In genomic region chr11:75337195-75337654, GRCh38 we compare ENCODE assay signal across 9 cellular contexts. TPM values are rescaled to one million over a fixed set of nuclear protein-coding genes. Genes with fewer than 3 reads are reported as not detected.
DNase-seq lines count a peak whose midpoint lies in the region; ATAC-seq, FAIRE-seq and TF ChIP-seq lines count a peak whose summit lies in the region.
"Had no signal": no experiment of that assay in that cellular context is flagged by ENCODE, and none has a peak within 500 bp of the region (broad histone marks: within the 10 kb centered on the region; RNA-seq: fewer than 3 reads in every experiment).

No MANE protein-coding gene starts in this region.

- H3K4me1 ChIP-seq in lower lobe of right lung, result peaks cover 100% of the 10 kb centered on the region

- no peaks in the 10 kb centered on the region for H3K36me3 ChIP-seq in KOPT-K1 (ENCODE audit: insufficient read depth, low read length)
- H3K36me3 ChIP-seq in bronchial epithelial cell (ENCODE audit: control insufficient read depth, insufficient read depth, low read length), result no peaks in the 10 kb centered on the region
- H3K36me3 ChIP-seq in lower lobe of right lung, result peaks cover 6% of the 10 kb centered on the region

- H3K9me3 ChIP-seq in KOPT-K1 (ENCODE audit: insufficient read depth, low read length, poor library complexity, severe bottlenecking) (no peaks in the 10 kb centered on the region), lower lobe of right lung (no peaks in the 10 kb centered on the region)

- H3K27me3 ChIP-seq in bronchial epithelial cell (ENCODE audit: control insufficient read depth, insufficient read depth, low read length) (no peaks in the 10 kb centered on the region), lower lobe of right lung (ENCODE audit: low read depth) (no peaks in the 10 kb centered on the region)

- TF ChIP-seq CTCF in bronchial epithelial cell (IDR thresholded peaks at IDR 0.05; ENCODE audit: insufficient read depth, low read length, severe bottlenecking) (no peak), lower lobe of right lung (IDR thresholded peaks at IDR 0.05) (no peak)

- peak overlapping the region; percentile 42 for H3K27ac ChIP-seq in KOPT-K1 (ENCODE audit: low read depth, low read length, poor library complexity, severe bottlenecking)
- H3K27ac ChIP-seq in lower lobe of right lung, result peak overlapping the region; percentile 86

- ATAC-seq in lower lobe of right lung (peak in 1 of 2 donors; percentile 4), GM18870 (IDR thresholded peaks at IDR 0.05; ENCODE audit: unreplicated experiment) (no peak)
- ATAC-seq: stimulated activated memory B cell treated with anti-CD40 and anti-IgM and Interleukin-4, amounts not matched to agents 10 μg/mL and 1 μg/mL and 100 μg/mL, for 72 hours had no signal

- no peak for FAIRE-seq in bronchial epithelial cell (lab: Jason Lieb, UNC)

- intact Hi-C loops in lower lobe of right lung (cut with DNase I), result no loop called here

- DNase-seq in A172 (ENCODE audit: low spot score), result peak; percentile 77
- DNase-seq in bronchial epithelial cell (ENCODE audit: low read depth), result peak; percentile 54
- peak; percentile 61 for DNase-seq in lower lobe of right lung
- DNase-seq in NCI-H1092 treated with DMSO at 0.1 percent for 48 hours (lab: John Stamatoyannopoulos, UW), result no peak
- DNase-seq in SIG-M5 (lab: John Stamatoyannopoulos, UW), result no peak
- DNase-seq in SK-N-DZ (ENCODE audit: low spot score), result no peak

- no peak overlapping the region for H3K4me3 ChIP-seq in bronchial epithelial cell (ENCODE audit: low read depth, low read length)
- H3K4me3 ChIP-seq in lower lobe of right lung, result no peak overlapping the region

RNA-seq across cellular contexts. Expression of gene ARRB1, which starts 14.2 kb away (rescaled TPM):
- 18.4 and 22.2 TPM in 2 replicates for total RNA-seq in A172 (2014; rRNA removed; shearing (Covaris generic))
- total RNA-seq in bronchial epithelial cell, result 0.26 and 0.64 TPM in 2 replicates
- total RNA-seq in lower lobe of right lung, result 187 TPM
- 17.8 and 29.7 TPM in 2 replicates for polyA plus RNA-seq in SK-N-DZ (2014; cell fraction: cytosol; rRNA removed)
- 11.8 and 30.2 TPM in 2 replicates for polyA plus RNA-seq in SK-N-DZ (2014; cell fraction: nucleus; rRNA removed)

Comparison
In these comparisons a context has a peak if more than half of its experiments do, and no peak if none do; other contexts are left out.
1. DNase-seq: peak in A172 (single experiment), bronchial epithelial cell (single experiment) and lower lobe of right lung (single experiment); none in NCI-H1092 treated with DMSO at 0.1 percent for 48 hours (single experiment), SIG-M5 (single experiment) and SK-N-DZ (single experiment).
2. RNA of gene ARRB1, which starts 14.2 kb away (total RNA-seq): 187 TPM in lower lobe of right lung (single experiment) and 18.4 to 22.2 TPM in A172; 0.26 to 0.64 TPM in bronchial epithelial cell; every median in the first group is over 10 times any median in the second.